9 cellular contexts compared by ENCODE assay signal in genomic region chr9:35656841-35657326, GRCh38. TPM values are rescaled to one million over a fixed set of nuclear protein-coding genes. Genes with fewer than 3 reads are reported as not detected.
DNase-seq lines count a peak whose midpoint lies in the region; ATAC-seq and TF ChIP-seq lines count a peak whose summit lies in the region.
"Had no signal": no experiment of that assay in that cellular context is flagged by ENCODE, and none has a peak within 500 bp of the region (broad histone marks: within the 10 kb centered on the region; RNA-seq: fewer than 3 reads in every experiment).

No MANE protein-coding gene starts in this region.

- WGBS in right lobe of liver (ENCODE audit: insufficient coverage, low coverage, low lambda C conversion rate, missing lambda C conversion rate) = 41% methylated on average over 9 of the region's 14 CpGs
- 30 to 35% methylated on average over 14 of the region's 14 CpGs for WGBS in thyroid gland, 2 donors

- no peaks in the 10 kb centered on the region for H3K36me3 ChIP-seq in right lobe of liver
- H3K36me3 ChIP-seq in thyroid gland = peaks cover 0 to 4% of the 10 kb centered on the region in 2 donors

- H3K4me1 Mint-ChIP-seq in activated CD4-positive, alpha-beta T cell treated with anti-CD3 and anti-CD28 coated beads, Interleukin-2, amount 10 ng/mL, durations not matched to agents 7 days and 5 days = peaks cover 60% of the 10 kb centered on the region

- H3K4me3 ChIP-seq in astrocyte of the cerebellum (ENCODE audit: low read depth, low read length) = peak overlapping the region; percentile 76
- H3K4me3 ChIP-seq in right lobe of liver = peak overlapping the region in 1 of 3 donors; percentile 37
- peak overlapping the region in 1 of 3 donors; percentile 22 for H3K4me3 ChIP-seq in thyroid gland (replicated peaks in 1 of 3)

- no peak for DNase-seq in activated CD4-positive, alpha-beta T cell treated with anti-CD3 and anti-CD28 coated beads, Interleukin-2, amount 10 ng/mL, durations not matched to agents 7 days and 5 days
- DNase-seq in activated CD4-positive, alpha-beta T cell treated with anti-CD3 and anti-CD28 coated beads, Interleukin-2, amount 50 U/mL, for 1 hour = no peak
- DNase-seq in astrocyte of the cerebellum (ENCODE audit: low read depth) (no peak), right lobe of liver (no peak), thyroid gland (peak in 1 of 2 donors; percentile 45), germinal center (ENCODE audit: low spot score) (no peak), NCI-H2081 (lab: John Stamatoyannopoulos, UW) (no peak)

- CTCF ChIA-PET in activated CD4-positive, alpha-beta T cell treated with anti-CD3 and anti-CD28 coated beads, Interleukin-2, amount 10 ng/mL, durations not matched to agents 7 days and 5 days (lab: Charles Lee) = interaction anchor here (0.7 to 4.9 kb wide), 14 partner anchors 7 to 159 kb away, joined by 3 to 60 read pairs (median 5); partner anchors contain the start of genes CREB3 and TLN1

- no peaks in the 10 kb centered on the region for H3K27me3 ChIP-seq in right lobe of liver
- H3K27me3 ChIP-seq in thyroid gland = no peaks in the 10 kb centered on the region

- H3K4me1 ChIP-seq in right lobe of liver = peaks cover 0 to 25% (median 3%) of the 10 kb centered on the region in 4 donors
- peaks cover 7 to 20% of the 10 kb centered on the region in 2 donors for H3K4me1 ChIP-seq in thyroid gland

- H3K27me3 Mint-ChIP-seq in activated CD4-positive, alpha-beta T cell treated with anti-CD3 and anti-CD28 coated beads, Interleukin-2, amount 10 ng/mL, durations not matched to agents 7 days and 5 days = peaks cover 4% of the 10 kb centered on the region

- no peaks in the 10 kb centered on the region for H3K9me3 Mint-ChIP-seq in activated CD4-positive, alpha-beta T cell treated with anti-CD3 and anti-CD28 coated beads, Interleukin-2, amount 10 ng/mL, durations not matched to agents 7 days and 5 days

- H3K36me3 Mint-ChIP-seq in activated CD4-positive, alpha-beta T cell treated with anti-CD3 and anti-CD28 coated beads, Interleukin-2, amount 10 ng/mL, durations not matched to agents 7 days and 5 days (ENCODE audit: low read depth) = peaks cover 29% of the 10 kb centered on the region

- in situ Hi-C loops in astrocyte of the cerebellum (cut with HindIII; ENCODE audit: low sequenced_read_pairs) = no loop called here

- POLR2A ChIA-PET in activated CD4-positive, alpha-beta T cell treated with anti-CD3 and anti-CD28 coated beads, Interleukin-2, amount 10 ng/mL, durations not matched to agents 7 days and 5 days (lab: Charles Lee) = no interaction called here

- H3K27ac ChIP-seq in right lobe of liver = peak overlapping the region; percentile 92 to 96 (median 95)
- H3K27ac ChIP-seq in thyroid gland = peak overlapping the region; percentile 92 to 100 (median 100)

- peak overlapping the region; percentile 99 for H3K27ac Mint-ChIP-seq in activated CD4-positive, alpha-beta T cell treated with anti-CD3 and anti-CD28 coated beads, Interleukin-2, amount 10 ng/mL, durations not matched to agents 7 days and 5 days

- intact Hi-C loops in right lobe of liver (cut with DNase I) (no loop called here), thyroid gland (cut with DNase I) (no loop called here)

- TF ChIP-seq POLR2A in right lobe of liver (IDR thresholded peaks at IDR 0.05) (no peak), thyroid gland (IDR thresholded peaks at IDR 0.05) (no peak)

- TF ChIP-seq CTCF in astrocyte of the cerebellum (IDR thresholded peaks at IDR 0.05; ENCODE audit: low read depth, low read length, missing control alignments) (no peak), right lobe of liver (IDR thresholded peaks at IDR 0.05) (no peak), thyroid gland (IDR thresholded peaks at IDR 0.05) (no peak)

- ATAC-seq in right lobe of liver = no peak
- ATAC-seq in GM21737 (IDR thresholded peaks at IDR 0.05; ENCODE audit: unreplicated experiment) = no peak

- peak overlapping the region; percentile 93 for H3K4me3 Mint-ChIP-seq in activated CD4-positive, alpha-beta T cell treated with anti-CD3 and anti-CD28 coated beads, Interleukin-2, amount 10 ng/mL, durations not matched to agents 7 days and 5 days

- H3K9me3 ChIP-seq in right lobe of liver (no peaks in the 10 kb centered on the region), thyroid gland (no peaks in the 10 kb centered on the region)

RNA-seq across cellular contexts. Expression of gene RMRP, which starts 0.9 kb away (rescaled TPM):
- total RNA-seq in activated CD4-positive, alpha-beta T cell treated with anti-CD3 and anti-CD28 coated beads, Interleukin-2, amount 10 ng/mL, durations not matched to agents 7 days and 5 days = over 10,000 TPM in 1 of 2 experiments, 1,000 to 10,000 TPM in 1; 1,959 to 11,185 TPM
- total RNA-seq in right lobe of liver (over 10,000 TPM in 2 of 6 experiments, 1,000 to 10,000 TPM in 4; 1,534 to 17,791 (median 6,650) TPM), thyroid gland (over 10,000 TPM in 1 of 4 donors, 1,000 to 10,000 TPM in 3; 3,539 to 11,174 (median 6,303) TPM)

RNA-seq across cellular contexts. Expression of gene CCDC107, which starts 1.2 kb away (rescaled TPM):
- 10 to 100 TPM; 30.7 to 30.9 TPM for total RNA-seq in activated CD4-positive, alpha-beta T cell treated with anti-CD3 and anti-CD28 coated beads, Interleukin-2, amount 10 ng/mL, durations not matched to agents 7 days and 5 days
- total RNA-seq in right lobe of liver = 10 to 100 TPM; 10.0 to 24.2 (median 15.3) TPM
- total RNA-seq in thyroid gland = 10 to 100 TPM; 21.0 to 40.9 (median 27.9) TPM

RNA-seq across cellular contexts. Expression of gene SIT1, which starts 6.2 kb away (rescaled TPM):
- 100 to 1,000 TPM; 195 to 202 TPM for total RNA-seq in activated CD4-positive, alpha-beta T cell treated with anti-CD3 and anti-CD28 coated beads, Interleukin-2, amount 10 ng/mL, durations not matched to agents 7 days and 5 days
- total RNA-seq in right lobe of liver (under 1 TPM in 5 of 6 experiments, not detected in 1; 0.18 to 0.58 (median 0.37) TPM), thyroid gland (1 to 10 TPM in 2 of 4 donors, under 1 TPM in 2; 0.63 to 3.8 (median 0.95) TPM)
- total RNA-seq: Daoy had no signal

RNA-seq across cellular contexts. Expression of gene ARHGEF39, which starts 8.1 kb away (rescaled TPM):
- 10 to 100 TPM; 11.8 to 13.5 TPM for total RNA-seq in activated CD4-positive, alpha-beta T cell treated with anti-CD3 and anti-CD28 coated beads, Interleukin-2, amount 10 ng/mL, durations not matched to agents 7 days and 5 days
- total RNA-seq in right lobe of liver (1 to 10 TPM in 1 of 6 experiments, under 1 TPM in 5; 0.11 to 3.6 (median 0.43) TPM), thyroid gland (under 1 TPM in 3 of 4 donors, not detected in 1; 0.27 to 0.45 (median 0.42) TPM)

RNA-seq across cellular contexts. Expression of gene CA9, which starts 16.8 kb away (rescaled TPM):
- total RNA-seq in activated CD4-positive, alpha-beta T cell treated with anti-CD3 and anti-CD28 coated beads, Interleukin-2, amount 10 ng/mL, durations not matched to agents 7 days and 5 days = under 1 TPM in 1 of 2 experiments, not detected in 1; 0.40 TPM
- total RNA-seq in right lobe of liver (1 to 10 TPM in 1 of 6 experiments, under 1 TPM in 4, not detected in 1; 0.64 to 1.6 (median 0.93) TPM), thyroid gland (not detected)
- total RNA-seq: Daoy had no signal

Comparison
In these comparisons a context has a peak if more than half of its experiments do, and no peak if none do; other contexts are left out.
1. RNA of gene SIT1, which starts 6.2 kb away (total RNA-seq): 195 to 202 TPM in activated CD4-positive, alpha-beta T cell treated with anti-CD3 and anti-CD28 coated beads, Interleukin-2, amount 10 ng/mL, durations not matched to agents 7 days and 5 days; 0.63 to 3.8 TPM in thyroid gland and 0.18 to 0.58 TPM in right lobe of liver; every median in the first group is over 10 times any median in the second.